ENCODE assay signal across 31 cellular contexts in the genomic region with DNA sequence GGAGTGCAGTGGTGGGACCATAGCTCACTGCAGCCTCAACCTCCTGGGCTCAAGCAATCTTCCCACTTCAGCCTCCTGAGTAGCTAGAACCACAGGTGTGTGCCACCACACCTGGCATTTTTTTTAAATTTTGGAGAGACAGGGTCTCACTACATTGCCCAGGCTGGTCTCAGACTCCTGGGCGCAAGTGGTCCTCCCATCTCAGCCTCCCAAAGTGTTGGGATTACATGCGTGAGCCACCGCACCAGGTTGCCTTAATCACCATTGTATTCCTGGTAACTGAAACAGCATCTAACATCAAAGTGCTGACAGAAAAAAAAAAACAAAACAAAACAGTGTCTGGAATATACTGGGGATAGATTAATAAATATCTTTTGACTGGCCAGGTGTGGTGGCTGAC.
"Had no signal": no experiment of that assay in that cellular context is flagged by ENCODE, and none has a peak within 500 bp of the region (broad histone marks: within the 10 kb centered on the region; RNA-seq: fewer than 3 reads in every experiment).

No MANE protein-coding gene starts in this region.

- FAIRE-seq: bronchial epithelial cell, TTC549 had no signal

- H3K4me3 ChIP-seq: ascending aorta, cardiac muscle cell had no signal

- H3K36me3 ChIP-seq: WERI-Rb-1 had no signal

- H3K27ac ChIP-seq: ascending aorta, cardiac muscle cell, WERI-Rb-1 had no signal

- H3K4me1 ChIP-seq: ascending aorta had no signal

- H3K9me3 ChIP-seq: ascending aorta had no signal

- ATAC-seq: activated CD8-positive, alpha-beta T cell treated with anti-CD3 and anti-CD28 coated beads for 36 hours; activated naive CD8-positive, alpha-beta T cell treated with anti-CD3 and anti-CD28 coated beads, Interleukin-2, amount 50 U/mL, for 24 hours; activated T-cell treated with anti-CD3 and anti-CD28 coated beads, Interleukin-2, amount 50 U/mL, for 4 hours; WTC11 had no signal

- DNase-seq: activated CD4-positive, alpha-beta memory T cell treated with anti-CD3 and anti-CD28 coated beads for 36 hours; activated CD4-positive, alpha-beta T cell treated with anti-CD3 and anti-CD28 coated beads for 4 hours; activated CD4-positive, alpha-beta T cell treated with anti-CD3 and anti-CD28 coated beads, Interleukin-2, amount 10 ng/mL, durations not matched to agents 24 days and 14 days; activated CD4-positive, alpha-beta T cell treated with anti-CD3 and anti-CD28 coated beads, Interleukin-2, amount 50 U/mL, for 1 hour; activated CD4-positive, alpha-beta T cell treated with anti-CD3 and anti-CD28 coated beads, Interleukin-2, amount 50 U/mL, for 4 hours; activated CD4-positive, CD25-positive, alpha-beta regulatory T cell treated with anti-CD3 and anti-CD28 coated beads, Interleukin-2, amount 50 U/mL, for 72 hours; activated CD8-positive, alpha-beta memory T cell treated with anti-CD3 and anti-CD28 coated beads, Interleukin-2, amount 50 U/mL, for 4 hours; activated CD8-positive, alpha-beta T cell treated with anti-CD3 and anti-CD28 coated beads for 36 hours; activated effector memory CD4-positive, alpha-beta T cell treated with Interleukin-2 at 50 U/mL for 16 hours; activated gamma-delta T cell; activated naive CD4-positive, alpha-beta T cell treated with anti-CD3 and anti-CD28 coated beads, Interleukin-2, amount 10 ng/mL, durations not matched to agents 7 days and 5 days; activated naive CD4-positive, alpha-beta T cell treated with Interleukin-2 at 50 U/mL for 16 hours; activated naive CD8-positive, alpha-beta T cell treated with anti-CD3 and anti-CD28 coated beads, Interleukin-2, amount 10 ng/mL, durations not matched to agents 7 days and 5 days; activated naive CD8-positive, alpha-beta T cell treated with anti-CD3 and anti-CD28 coated beads, Interleukin-2, amount 50 U/mL, for 24 hours; activated T-cell treated with anti-CD3 and anti-CD28 coated beads for 4 hours; activated T-cell treated with anti-CD3 and anti-CD28 coated beads, Interleukin-2, amount 50 U/mL, for 1 hour; activated T-cell treated with anti-CD3 and anti-CD28 coated beads, Interleukin-2, amount 50 U/mL, for 4 hours; amygdala; anterior cingulate cortex; caudate nucleus; cerebellar nuclear complex; SW 1271; T-helper 1 cell; T-helper 2 cell; T-helper 9 cell; WERI-Rb-1 had no signal

- H3K27me3 ChIP-seq: ascending aorta, cardiac muscle cell had no signal
